9 cellular contexts compared by ENCODE assay signal in genomic region chr5:151773979-151774378, GRCh38. TPM values are rescaled to one million over a fixed set of nuclear protein-coding genes. Genes with fewer than 3 reads are reported as not detected.
DNase-seq lines count a peak whose midpoint lies in the region; ATAC-seq and TF ChIP-seq lines count a peak whose summit lies in the region.
"Had no signal": no experiment of that assay in that cellular context is flagged by ENCODE, and none has a peak within 500 bp of the region (broad histone marks: within the 10 kb centered on the region; RNA-seq: fewer than 3 reads in every experiment).

No MANE protein-coding gene starts in this region.

- CTCF ChIA-PET in HEK293T (lab: Yijun Ruan, JAX): interaction anchor here (0.6 to 0.7 kb wide), 3 partner anchors 14 to 87 kb away, joined by 4 to 7 read pairs (median 5); no protein-coding TSS in a partner anchor

- H2AFZ ChIP-seq in GM23248: no peak overlapping the region

- H3K4me2 ChIP-seq in GM23248 (ENCODE audit: unreplicated experiment): peak overlapping the region; percentile 97

- in situ Hi-C loops in GM23248 (cut with MboI): no loop called here

- POLR2A ChIA-PET in HEK293T (lab: Yijun Ruan, JAX): interaction anchor here (0.7 to 5.8 kb wide), 4 partner anchors 16 to 1016 kb away, joined by 3 to 84 read pairs (median 4); partner anchors contain the start of gene ATOX1

- H3K4me1 ChIP-seq in GM23248 (ENCODE audit: insufficient read depth) (peaks cover 32% of the 10 kb centered on the region), SJCRH30 (peaks cover 17% of the 10 kb centered on the region), sigmoid colon (peaks cover 0 to 65% (median 59%) of the 10 kb centered on the region in 4 donors)

- no peak for TF ChIP-seq CTCF in fibroblast of mammary gland (conservative IDR thresholded peaks at IDR 0.05; ENCODE audit: control insufficient read depth, insufficient read depth, low read depth, low read length)
- no peak for TF ChIP-seq CTCF in sigmoid colon (IDR thresholded peaks at IDR 0.05)

- WGBS in GM23248 (ENCODE audit: low coverage in 1 of 2, low lambda C conversion rate in 2 of 2, missing lambda C conversion rate in 2 of 2), 2 experiments: 1 to 3% methylated on average over 4 of the region's 4 CpGs
- 2 to 7% methylated on average over 4 of the region's 4 CpGs for WGBS in sigmoid colon, 2 donors

- no peak for TF ChIP-seq POLR2A in sigmoid colon (IDR thresholded peaks at IDR 0.05)

- H3K9ac ChIP-seq in GM23248: peak overlapping the region; percentile 94

- H3K27me3 ChIP-seq in GM23248 (replicated peaks; ENCODE audit: insufficient read depth) (no peaks in the 10 kb centered on the region), SJCRH30 (no peaks in the 10 kb centered on the region), sigmoid colon (no peaks in the 10 kb centered on the region)

- ATAC-seq in GM21737 (IDR thresholded peaks at IDR 0.05; ENCODE audit: unreplicated experiment): no peak

- peak; percentile 31 for DNase-seq in GM23248
- DNase-seq in SJCRH30: no peak
- peak; percentile 15 for DNase-seq in fibroblast of mammary gland (ENCODE audit: low read depth)
- no peak for DNase-seq in sigmoid colon
- no peak for DNase-seq in SKM-1 (lab: John Stamatoyannopoulos, UW; ENCODE audit: unreplicated experiment)
- no peak for DNase-seq in A172 (ENCODE audit: low spot score)
- DNase-seq in HEK293T (ENCODE audit: extremely low spot score): no peak
- DNase-seq: stimulated activated CD4-positive, alpha-beta T cell treated with anti-CD3 and anti-CD28 coated beads, Interleukin-4, amount 100 ng/mL, for 4 hours had no signal

- no peak for TF ChIP-seq EP300 in sigmoid colon (IDR thresholded peaks at IDR 0.05)

- H3K79me2 ChIP-seq in GM23248 (ENCODE audit: insufficient read depth): peaks cover 80% of the 10 kb centered on the region

- intact Hi-C loops in sigmoid colon (cut with DNase I): no loop called here

- H3F3A ChIP-seq in GM23248 (ENCODE audit: insufficient read depth): peaks cover 23% of the 10 kb centered on the region; the same call in 1 of the 2 replicates

- peaks cover 51% of the 10 kb centered on the region for H4K20me1 ChIP-seq in GM23248 (ENCODE audit: insufficient read depth)

- peaks cover 17% of the 10 kb centered on the region; the same call in 1 of the 2 replicates for H3K36me3 ChIP-seq in GM23248 (ENCODE audit: low read depth)
- peaks cover 35% of the 10 kb centered on the region for H3K36me3 ChIP-seq in SJCRH30
- H3K36me3 ChIP-seq in sigmoid colon: peaks cover 0 to 4% (median 0%) of the 10 kb centered on the region in 4 donors

- H3K9me3 ChIP-seq in GM23248 (ENCODE audit: low read depth) (no peaks in the 10 kb centered on the region), SJCRH30 (replicated peaks) (no peaks in the 10 kb centered on the region), sigmoid colon (no peaks in the 10 kb centered on the region)

- H3K27ac ChIP-seq in GM23248: peak overlapping the region; percentile 86
- no peak overlapping the region for H3K27ac ChIP-seq in SJCRH30
- H3K27ac ChIP-seq in sigmoid colon: peak overlapping the region; percentile 92 to 98 (median 94)

- H3K9me2 ChIP-seq in GM23248 (ENCODE audit: insufficient read depth): no peaks in the 10 kb centered on the region

- H3K4me3 ChIP-seq in GM23248: peak overlapping the region; percentile 91
- peak overlapping the region; percentile 95 for H3K4me3 ChIP-seq in SJCRH30
- H3K4me3 ChIP-seq in fibroblast of mammary gland (ENCODE audit: control insufficient read depth, low read depth, low read length): peak overlapping the region; percentile 79
- peak overlapping the region in 3 of 4 donors; percentile 84 to 91 (median 90) for H3K4me3 ChIP-seq in sigmoid colon

TF ChIP-seq in HEK293T, 16 proteins besides CTCF, POLR2A, EP300 and RAD21:
- TF ChIP-seq HDGF (IDR thresholded peaks at IDR 0.05; ENCODE audit: borderline replicate concordance) (no peak), FOXK2 (IDR thresholded peaks at IDR 0.05) (no peak), SUZ12 (IDR thresholded peaks at IDR 0.05) (no peak), ZNF384 (IDR thresholded peaks at IDR 0.05) (no peak), ARNT (IDR thresholded peaks at IDR 0.05) (no peak), CTBP1 (IDR thresholded peaks at IDR 0.05; ENCODE audit: borderline replicate concordance) (no peak), FOXM1 (IDR thresholded peaks at IDR 0.05; ENCODE audit: borderline replicate concordance) (no peak), L3MBTL2 (conservative IDR thresholded peaks at IDR 0.05) (no peak), PKNOX1 (IDR thresholded peaks at IDR 0.05) (no peak), ELF4 (IDR thresholded peaks at IDR 0.05) (no peak), BHLHE40 (IDR thresholded peaks at IDR 0.05; ENCODE audit: borderline replicate concordance) (no peak), NFRKB (IDR thresholded peaks at IDR 0.05) (no peak), SP1 (IDR thresholded peaks at IDR 0.05) (no peak), LEF1 (IDR thresholded peaks at IDR 0.05; ENCODE audit: borderline replicate concordance) (no peak), TARDBP (IDR thresholded peaks at IDR 0.05) (no peak), FOXA1 (IDR thresholded peaks at IDR 0.05) (no peak)
TF ChIP-seq in HEK293T: peak in this region for 0.

RNA-seq across cellular contexts. Expression of gene G3BP1, which starts 2.2 kb away (rescaled TPM):
- total RNA-seq in GM23248 (2014; rRNA removed; shearing (Covaris generic)): 134 and 153 TPM in 2 replicates
- polyA plus RNA-seq in GM23248 (2016; fragmentation: Nextera tagmentation; extraction: Ambion mirVana): 189 and 190 TPM in 2 replicates
- total RNA-seq in SJCRH30 (2014; rRNA removed; shearing (Covaris generic)): 265 and 269 TPM in 2 replicates
- 100 to 1,000 TPM in 1 of 4 donors, 10 to 100 TPM in 3; 68.5 to 158 (median 72.2) TPM for total RNA-seq in sigmoid colon
- polyA plus RNA-seq in sigmoid colon: 10 to 100 TPM; 16.8 to 41.4 (median 25.9) TPM
- 360 and 395 TPM in 2 replicates for total RNA-seq in A172 (2014; rRNA removed; shearing (Covaris generic))

RNA-seq across cellular contexts. Expression of gene ATOX1, which starts 15.5 kb away (rescaled TPM):
- total RNA-seq in GM23248 (2014; rRNA removed; shearing (Covaris generic)): 52.2 and 126 TPM in 2 replicates
- 278 and 296 TPM in 2 replicates for polyA plus RNA-seq in GM23248 (2016; fragmentation: Nextera tagmentation; extraction: Ambion mirVana)
- total RNA-seq in SJCRH30 (2014; rRNA removed; shearing (Covaris generic)): 65.0 and 68.4 TPM in 2 replicates
- 100 to 1,000 TPM in 1 of 4 donors, 10 to 100 TPM in 3; 62.0 to 130 (median 80.4) TPM for total RNA-seq in sigmoid colon
- polyA plus RNA-seq in sigmoid colon: 100 to 1,000 TPM; 157 to 205 (median 162) TPM
- total RNA-seq in A172 (2014; rRNA removed; shearing (Covaris generic)): 144 and 233 TPM in 2 replicates

Comparison
In these comparisons a context has a peak if more than half of its experiments do, and no peak if none do; other contexts are left out.
1. DNase-seq: peak in GM23248 (single experiment) and fibroblast of mammary gland (single experiment); none in SJCRH30 (0 of 2), sigmoid colon (single experiment), SKM-1 (single experiment), A172 (single experiment) and HEK293T (single experiment).
2. Peak in every context shown above with its lines, with median percentiles within 50 percentile points of each other: H3K4me3 ChIP-seq.